Comparison of ENCODE assay signal across 1 cellular context in the genomic region with DNA sequence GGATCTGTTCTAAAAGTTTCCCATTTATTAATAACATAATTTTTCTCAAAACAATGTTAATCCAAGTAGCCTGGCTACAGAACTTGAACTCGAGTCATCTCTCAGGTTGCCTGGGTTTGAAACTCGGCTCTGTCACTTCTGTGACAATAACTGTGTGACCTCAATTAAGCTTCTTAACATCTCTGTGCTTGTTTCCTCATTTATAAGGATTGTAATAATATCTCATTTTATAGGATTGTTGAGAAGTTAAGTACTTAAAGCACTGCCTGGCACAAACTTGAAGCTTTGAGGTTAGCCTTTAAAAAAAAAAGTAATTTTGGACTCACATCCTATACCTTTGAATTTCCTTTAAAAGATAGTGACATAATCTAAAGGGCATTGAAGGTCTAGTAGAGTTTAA.
TF ChIP-seq lines count a peak whose summit lies in the region.

No MANE protein-coding gene starts in this region.

TF ChIP-seq in A549, 52 proteins besides CTCF, POLR2A, EP300 and RAD21:
- no peak for TF ChIP-seq CEBPB (IDR thresholded peaks at IDR 0.05)
